26 cellular contexts compared by ENCODE assay signal in genomic region chr7:96089511-96089910, GRCh38.
"Had no signal": no experiment of that assay in that cellular context is flagged by ENCODE, and none has a peak within 500 bp of the region (broad histone marks: within the 10 kb centered on the region; RNA-seq: fewer than 3 reads in every experiment).

No MANE protein-coding gene starts in this region.

- H3K4me1 ChIP-seq: colonic mucosa, right lobe of liver, testis had no signal

- H3K4me3 ChIP-seq: ascending aorta, cardiac muscle cell, colonic mucosa, right lobe of liver, testis had no signal

- ATAC-seq: left colon; right lobe of liver; stimulated activated naive CD8-positive, alpha-beta T cell treated with anti-CD3 and anti-CD28 coated beads, Interleukin-15, Interleukin-2, amounts not matched to agents 100 U/mL and 50 U/mL, for 24 hours had no signal

- H3K27ac ChIP-seq: ascending aorta, cardiac muscle cell, colonic mucosa, neutrophil, right lobe of liver, testis had no signal

- H3K27me3 ChIP-seq: ascending aorta, cardiac muscle cell, colonic mucosa, right lobe of liver, testis had no signal

- FAIRE-seq: frontal cortex, keratinocyte, urothelium cell line had no signal

- H3K9me3 ChIP-seq: ascending aorta, colonic mucosa, neutrophil, right lobe of liver, testis had no signal

- H3K36me3 ChIP-seq: ascending aorta, cardiac muscle cell, colonic mucosa, neutrophil, right lobe of liver had no signal

- DNase-seq: activated CD4-positive, alpha-beta memory T cell treated with anti-CD3 and anti-CD28 coated beads, Interleukin-2, amount 10 ng/mL, durations not matched to agents 7 days and 5 days; activated CD4-positive, alpha-beta T cell treated with anti-CD3 and anti-CD28 coated beads for 1 hour; activated CD4-positive, alpha-beta T cell treated with anti-CD3 and anti-CD28 coated beads, Interleukin-2, amount 10 ng/mL, durations not matched to agents 7 days and 5 days; activated CD8-positive, alpha-beta memory T cell treated with anti-CD3 and anti-CD28 coated beads, Interleukin-2, amount 50 U/mL, for 48 hours; activated gamma-delta T cell; activated naive CD4-positive, alpha-beta T cell treated with anti-CD3 and anti-CD28 coated beads, Interleukin-2, amount 10 ng/mL, durations not matched to agents 7 days and 5 days; activated naive CD8-positive, alpha-beta T cell treated with anti-CD3 and anti-CD28 coated beads, Interleukin-2, amount 10 ng/mL, durations not matched to agents 7 days and 5 days; activated T-cell treated with anti-CD3 and anti-CD28 coated beads, Interleukin-2, amount 50 U/mL, for 24 hours; cerebellar nuclear complex; colonic mucosa; effector CD8-positive, alpha-beta T cell; left colon; naive B cell; nephron progenitor cell; right lobe of liver; stimulated activated CD4-positive, alpha-beta T cell treated with anti-CD3 and anti-CD28 coated beads, Interleukin-2, amount 100 ng/mL, for 48 hours; stimulated activated naive CD8-positive, alpha-beta T cell treated with anti-CD3 and anti-CD28 coated beads, Interleukin-15, Interleukin-2, amounts not matched to agents 100 U/mL and 50 U/mL, for 24 hours; T1000; testis; trophoblast cell had no signal
